Comparison of ENCODE assay signal across 8 cellular contexts in genomic region chr16:81446318-81447275, GRCh38. TPM values are rescaled to one million over a fixed set of nuclear protein-coding genes. Genes with fewer than 3 reads are reported as not detected.
A peak's percentile ranks its signal among the peaks of the same experiment; 100 is the strongest.
DNase-seq lines count a peak whose midpoint lies in the region; ATAC-seq and TF ChIP-seq lines count a peak whose summit lies in the region.

No MANE protein-coding gene starts in this region.

- peak overlapping the region; percentile 41 for H3K27ac Mint-ChIP-seq in T-helper 1 cell treated with Interleukin-12 subunit alpha and Interleukin-12 subunit beta and Interleukin-4 antibody, amounts not matched to agents 30 μg/mL and 1 μg/mL, for 36 hours
- H3K27ac Mint-ChIP-seq in neural progenitor cell: peak overlapping the region; percentile 68

- H3K27ac ChIP-seq in neural progenitor cell: no peak overlapping the region

- peaks cover 16% of the 10 kb centered on the region for H3K36me3 Mint-ChIP-seq in T-helper 1 cell treated with Interleukin-12 subunit alpha and Interleukin-12 subunit beta and Interleukin-4 antibody, amounts not matched to agents 30 μg/mL and 1 μg/mL, for 36 hours (ENCODE audit: low read depth)
- H3K36me3 Mint-ChIP-seq in neural progenitor cell: peaks cover 2% of the 10 kb centered on the region

- TF ChIP-seq CTCF in epithelial cell of proximal tubule (conservative IDR thresholded peaks at IDR 0.05; ENCODE audit: low read depth, low read length): no peak
- no peak for TF ChIP-seq CTCF in neural progenitor cell (IDR thresholded peaks at IDR 0.05)

- peaks cover 66% of the 10 kb centered on the region for H3K79me2 ChIP-seq in neural progenitor cell (ENCODE audit: low read depth)

- peaks cover 31% of the 10 kb centered on the region for H3F3A ChIP-seq in neural progenitor cell (ENCODE audit: low read depth)

- H3K9me3 Mint-ChIP-seq in T-helper 1 cell treated with Interleukin-12 subunit alpha and Interleukin-12 subunit beta and Interleukin-4 antibody, amounts not matched to agents 30 μg/mL and 1 μg/mL, for 36 hours: peaks cover 5% of the 10 kb centered on the region
- H3K9me3 Mint-ChIP-seq in neural progenitor cell: no peaks in the 10 kb centered on the region

- no peaks in the 10 kb centered on the region for H3K36me3 ChIP-seq in neural progenitor cell

- H2AFZ ChIP-seq in neural progenitor cell (replicated peaks): no peak overlapping the region

- ATAC-seq in left lobe of liver (no peak), GM21529 (IDR thresholded peaks at IDR 0.05; ENCODE audit: unreplicated experiment) (no peak)

- H4K20me1 ChIP-seq in neural progenitor cell (ENCODE audit: low read depth): peaks cover 56% of the 10 kb centered on the region

- H3K4me1 Mint-ChIP-seq in T-helper 1 cell treated with Interleukin-12 subunit alpha and Interleukin-12 subunit beta and Interleukin-4 antibody, amounts not matched to agents 30 μg/mL and 1 μg/mL, for 36 hours (ENCODE audit: low read depth): peaks cover 46% of the 10 kb centered on the region
- peaks cover 59% of the 10 kb centered on the region for H3K4me1 Mint-ChIP-seq in neural progenitor cell

- H3K9me3 ChIP-seq in neural progenitor cell (ENCODE audit: low read depth): no peaks in the 10 kb centered on the region

- H3K27me3 Mint-ChIP-seq in T-helper 1 cell treated with Interleukin-12 subunit alpha and Interleukin-12 subunit beta and Interleukin-4 antibody, amounts not matched to agents 30 μg/mL and 1 μg/mL, for 36 hours (ENCODE audit: low read depth): peaks cover 21% of the 10 kb centered on the region
- H3K27me3 Mint-ChIP-seq in neural progenitor cell (ENCODE audit: insufficient read depth, low read depth): peaks cover 9% of the 10 kb centered on the region

- peaks cover 25% of the 10 kb centered on the region for H3K27me3 ChIP-seq in neural progenitor cell

- peak overlapping the region; percentile 93 for H3K4me3 ChIP-seq in epithelial cell of proximal tubule (ENCODE audit: low read depth, low read length)
- H3K4me3 ChIP-seq in neural progenitor cell: peak overlapping the region; percentile 74

- peak overlapping the region; percentile 54 for H3K9ac ChIP-seq in neural progenitor cell

- peak overlapping the region; percentile 97 for H3K4me2 ChIP-seq in neural progenitor cell

- H3K4me1 ChIP-seq in neural progenitor cell: peaks cover 29% of the 10 kb centered on the region

- peak overlapping the region; percentile 92 for H3K4me3 Mint-ChIP-seq in T-helper 1 cell treated with Interleukin-12 subunit alpha and Interleukin-12 subunit beta and Interleukin-4 antibody, amounts not matched to agents 30 μg/mL and 1 μg/mL, for 36 hours
- H3K4me3 Mint-ChIP-seq in neural progenitor cell: peak overlapping the region; percentile 92

- peak; percentile 38 for DNase-seq in stimulated activated CD4-positive, alpha-beta T cell treated with anti-CD3 and anti-CD28 coated beads, Interleukin-15, amount 100 ng/mL, for 24 hours
- DNase-seq in stimulated activated CD4-positive, alpha-beta T cell treated with anti-CD3 and anti-CD28 coated beads, Interleukin-4, amount 100 ng/mL, for 4 hours: no peak
- DNase-seq in epithelial cell of proximal tubule (ENCODE audit: low read depth) (no peak), neural progenitor cell (ENCODE audit: low spot score) (no peak), left lobe of liver (ENCODE audit: low spot score) (no peak), NCI-H1105 (lab: John Stamatoyannopoulos, UW) (no peak)

RNA-seq across cellular contexts. Expression of gene CMIP, which starts 2.0 kb away (rescaled TPM):
- total RNA-seq in epithelial cell of proximal tubule (13.6 and 19.1 TPM in 2 replicates), neural progenitor cell (ENCODE audit: low replicate concordance) (6.6 and 12.5 TPM in 2 replicates), left lobe of liver (15.4 TPM)
